In genomic region chr6:107539409-107539808, GRCh38 we compare ENCODE assay signal across 10 cellular contexts. TPM values are rescaled to one million over a fixed set of nuclear protein-coding genes. Genes with fewer than 3 reads are reported as not detected.
DNase-seq lines count a peak whose midpoint lies in the region; ATAC-seq, FAIRE-seq and TF ChIP-seq lines count a peak whose summit lies in the region.
"Had no signal": no experiment of that assay in that cellular context is flagged by ENCODE, and none has a peak within 500 bp of the region (broad histone marks: within the 10 kb centered on the region; RNA-seq: fewer than 3 reads in every experiment).

No MANE protein-coding gene starts in this region.

- H3K4me3 ChIP-seq in cardiac muscle cell (no peak overlapping the region), kidney (ENCODE audit: low read length in 2 of 2) (no peak overlapping the region), spleen (no peak overlapping the region)
- H3K4me3 ChIP-seq: colonic mucosa had no signal

- H3K27me3 ChIP-seq in cardiac muscle cell (no peaks in the 10 kb centered on the region), spleen (replicated peaks in 1 of 7) (peaks cover 0 to 4% (median 0%) of the 10 kb centered on the region in 7 donors)
- H3K27me3 ChIP-seq: colonic mucosa had no signal

- H3K27ac ChIP-seq in cardiac muscle cell, result peak overlapping the region; percentile 50
- H3K27ac ChIP-seq in kidney (ENCODE audit: low read depth in 2 of 2, low read length in 2 of 2), result peak overlapping the region; percentile 59 to 69
- no peak overlapping the region for H3K27ac ChIP-seq in spleen
- H3K27ac ChIP-seq: colonic mucosa had no signal

- H3K4me1 ChIP-seq in cardiac muscle cell (ENCODE audit: low read depth) (peaks cover 71% of the 10 kb centered on the region), kidney (ENCODE audit: control insufficient read depth in 1 of 2, insufficient read depth in 1 of 2, low read depth in 1 of 2, low read length in 2 of 2) (peaks cover 7 to 22% of the 10 kb centered on the region in 2 donors), spleen (no peaks in the 10 kb centered on the region)
- H3K4me1 ChIP-seq: colonic mucosa had no signal

- no peak for TF ChIP-seq POLR2A in spleen (IDR thresholded peaks at IDR 0.05)

- no peak for TF ChIP-seq CTCF in cardiac muscle cell (IDR thresholded peaks at IDR 0.05; ENCODE audit: low read depth, low read length)
- TF ChIP-seq CTCF in kidney (IDR thresholded peaks at IDR 0.05; ENCODE audit: borderline replicate concordance, extremely low read depth, insufficient read depth), result no peak
- no peak for TF ChIP-seq CTCF in spleen (IDR thresholded peaks at IDR 0.05 in 8 of 11, conservative IDR thresholded peaks at IDR 0.05 in 3 of 11)

- H3K27ac Mint-ChIP-seq in activated naive CD4-positive, alpha-beta T cell treated with anti-CD3 and anti-CD28 coated beads for 36 hours, result no peak overlapping the region
- H3K27ac Mint-ChIP-seq: mesothelial cell of epicardium had no signal

- H3K9me3 ChIP-seq in cardiac muscle cell (ENCODE audit: low read depth) (no peaks in the 10 kb centered on the region), kidney (ENCODE audit: control insufficient read depth in 1 of 2, low read length in 2 of 2) (no peaks in the 10 kb centered on the region), spleen (no peaks in the 10 kb centered on the region)
- H3K9me3 ChIP-seq: colonic mucosa had no signal

- no peak overlapping the region for H3K4me3 Mint-ChIP-seq in activated naive CD4-positive, alpha-beta T cell treated with anti-CD3 and anti-CD28 coated beads for 36 hours
- H3K4me3 Mint-ChIP-seq: mesothelial cell of epicardium had no signal

- H3K36me3 Mint-ChIP-seq in activated naive CD4-positive, alpha-beta T cell treated with anti-CD3 and anti-CD28 coated beads for 36 hours (ENCODE audit: low read depth), result no peaks in the 10 kb centered on the region
- H3K36me3 Mint-ChIP-seq: mesothelial cell of epicardium had no signal

- no peaks in the 10 kb centered on the region for H3K4me1 Mint-ChIP-seq in activated naive CD4-positive, alpha-beta T cell treated with anti-CD3 and anti-CD28 coated beads for 36 hours (ENCODE audit: low read depth)

- DNase-seq in cardiac muscle cell (ENCODE audit: low read depth in 1 of 2, low spot score in 1 of 2) (no peak), cardiac septum (ENCODE audit: low spot score) (no peak), kidney (no peak), spleen (no peak), epidermal melanocyte (ENCODE audit: insufficient read length, low spot score) (no peak)
- DNase-seq in activated naive CD4-positive, alpha-beta T cell treated with anti-CD3 and anti-CD28 coated beads for 36 hours, result no peak
- DNase-seq in activated effector memory CD4-positive, alpha-beta T cell treated with Interleukin-2 at 50 U/mL for 16 hours, result no peak
- DNase-seq: colonic mucosa had no signal

- peak; percentile 33; the same call in 1 of the 3 replicates for ATAC-seq in SK-N-SH treated with all-trans-retinoic acid at 6 μM for 48 hours

- 65 to 80% (median 75%) methylated on average over 6 of the region's 6 CpGs for WGBS in spleen, 5 donors

- intact Hi-C loops in cardiac septum (cut with DNase I) (no loop called here), kidney (cut with DNase I) (no loop called here), spleen (cut with DNase I; ENCODE audit: low total_unique reads) (no loop called here)
- intact Hi-C loops in activated naive CD4-positive, alpha-beta T cell treated with anti-CD3 and anti-CD28 coated beads for 36 hours (cut with micrococcal nuclease), result no loop called here

- peaks cover 17% of the 10 kb centered on the region for H3K27me3 Mint-ChIP-seq in activated naive CD4-positive, alpha-beta T cell treated with anti-CD3 and anti-CD28 coated beads for 36 hours (ENCODE audit: low read depth)

- H3K36me3 ChIP-seq in cardiac muscle cell (no peaks in the 10 kb centered on the region), kidney (ENCODE audit: control insufficient read depth in 1 of 2, insufficient read depth in 2 of 2, low read length in 2 of 2) (no peaks in the 10 kb centered on the region), spleen (no peaks in the 10 kb centered on the region)
- H3K36me3 ChIP-seq: colonic mucosa had no signal

- H3K9ac ChIP-seq in kidney (ENCODE audit: low read length in 2 of 2), result no peak overlapping the region

- CTCF ChIA-PET in activated naive CD4-positive, alpha-beta T cell treated with anti-CD3 and anti-CD28 coated beads for 36 hours (lab: Charles Lee), result no interaction called here

- no peak for FAIRE-seq in kidney (lab: Jason Lieb, UNC)

- no peaks in the 10 kb centered on the region for H3K9me3 Mint-ChIP-seq in activated naive CD4-positive, alpha-beta T cell treated with anti-CD3 and anti-CD28 coated beads for 36 hours
- H3K9me3 Mint-ChIP-seq: mesothelial cell of epicardium had no signal

TF ChIP-seq in SK-N-SH treated with all-trans-retinoic acid at 6 μM for 48 hours, 23 proteins besides CTCF, POLR2A, EP300 and RAD21 (continues in another document):
- TF ChIP-seq ESRRG (CRISPR knock-in tag; IDR thresholded peaks at IDR 0.05) (no peak), ZFP3 (CRISPR knock-in tag; IDR thresholded peaks at IDR 0.05) (no peak), TSHZ2 (CRISPR knock-in tag; IDR thresholded peaks at IDR 0.05) (no peak), TOX (CRISPR knock-in tag; IDR thresholded peaks at IDR 0.05; ENCODE audit: borderline replicate concordance) (no peak), RARB (CRISPR knock-in tag; IDR thresholded peaks at IDR 0.05) (no peak), ZNF565 (CRISPR knock-in tag; conservative IDR thresholded peaks at IDR 0.05; ENCODE audit: low read depth) (no peak), ZNF70 (CRISPR knock-in tag; IDR thresholded peaks at IDR 0.05) (no peak), BACH2 (CRISPR knock-in tag; IDR thresholded peaks at IDR 0.05; ENCODE audit: borderline replicate concordance) (no peak), SNAI2 (CRISPR knock-in tag; IDR thresholded peaks at IDR 0.05) (no peak), ARNTL (CRISPR knock-in tag; IDR thresholded peaks at IDR 0.05; ENCODE audit: borderline replicate concordance, low read depth) (no peak), ZNF8 (CRISPR knock-in tag; IDR thresholded peaks at IDR 0.05) (no peak), TCF4 (CRISPR knock-in tag; IDR thresholded peaks at IDR 0.05; ENCODE audit: borderline replicate concordance) (no peak)
- TF ChIP-seq, protein P1, sequence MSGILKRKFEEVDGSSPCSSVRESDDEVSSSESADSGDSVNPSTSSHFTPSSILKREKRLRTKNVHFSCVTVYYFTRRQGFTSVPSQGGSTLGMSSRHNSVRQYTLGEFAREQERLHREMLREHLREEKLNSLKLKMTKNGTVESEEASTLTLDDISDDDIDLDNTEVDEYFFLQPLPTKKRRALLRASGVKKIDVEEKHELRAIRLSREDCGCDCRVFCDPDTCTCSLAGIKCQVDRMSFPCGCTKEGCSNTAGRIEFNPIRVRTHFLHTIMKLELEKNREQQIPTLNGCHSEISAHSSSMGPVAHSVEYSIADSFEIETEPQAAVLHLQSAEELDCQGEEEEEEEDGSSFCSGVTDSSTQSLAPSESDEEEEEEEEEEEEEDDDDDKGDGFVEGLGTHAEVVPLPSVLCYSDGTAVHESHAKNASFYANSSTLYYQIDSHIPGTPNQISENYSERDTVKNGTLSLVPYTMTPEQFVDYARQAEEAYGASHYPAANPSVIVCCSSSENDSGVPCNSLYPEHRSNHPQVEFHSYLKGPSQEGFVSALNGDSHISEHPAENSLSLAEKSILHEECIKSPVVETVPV (CRISPR knock-in tag; IDR thresholded peaks at IDR 0.05), result no peak
- TF ChIP-seq, protein P2, sequence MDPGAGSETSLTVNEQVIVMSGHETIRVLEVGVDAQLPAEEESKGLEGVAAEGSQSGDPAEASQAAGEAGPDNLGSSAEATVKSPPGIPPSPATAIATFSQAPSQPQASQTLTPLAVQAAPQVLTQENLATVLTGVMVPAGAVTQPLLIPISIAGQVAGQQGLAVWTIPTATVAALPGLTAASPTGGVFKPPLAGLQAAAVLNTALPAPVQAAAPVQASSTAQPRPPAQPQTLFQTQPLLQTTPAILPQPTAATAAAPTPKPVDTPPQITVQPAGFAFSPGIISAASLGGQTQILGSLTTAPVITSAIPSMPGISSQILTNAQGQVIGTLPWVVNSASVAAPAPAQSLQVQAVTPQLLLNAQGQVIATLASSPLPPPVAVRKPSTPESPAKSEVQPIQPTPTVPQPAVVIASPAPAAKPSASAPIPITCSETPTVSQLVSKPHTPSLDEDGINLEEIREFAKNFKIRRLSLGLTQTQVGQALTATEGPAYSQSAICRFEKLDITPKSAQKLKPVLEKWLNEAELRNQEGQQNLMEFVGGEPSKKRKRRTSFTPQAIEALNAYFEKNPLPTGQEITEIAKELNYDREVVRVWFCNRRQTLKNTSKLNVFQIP (CRISPR knock-in tag; IDR thresholded peaks at IDR 0.05; ENCODE audit: borderline replicate concordance, low read depth), result no peak

RNA-seq across cellular contexts. Expression of gene SOBP, which starts 49.5 kb away (rescaled TPM):
- 24.0 and 30.8 TPM in 2 replicates for total RNA-seq in cardiac muscle cell
- polyA plus RNA-seq in cardiac muscle cell, result 27.5 and 34.9 TPM in 2 replicates
- 28.7 TPM for total RNA-seq in cardiac septum
- total RNA-seq in kidney, result 9.5 TPM
- 5.4 TPM for polyA plus RNA-seq in kidney (ENCODE audit: insufficient read depth, low read depth, low replicate concordance)
- 1 to 10 TPM; 1.9 to 7.8 (median 6.9) TPM for total RNA-seq in spleen
- 1 to 10 TPM in 2 of 3 donors, under 1 TPM in 1; 0.87 to 1.6 (median 1.5) TPM for polyA plus RNA-seq in spleen
- under 1 TPM; 0.25 to 0.26 TPM for total RNA-seq in activated naive CD4-positive, alpha-beta T cell treated with anti-CD3 and anti-CD28 coated beads for 36 hours

Comparison
In these comparisons a context has a peak if more than half of its experiments do, and no peak if none do; other contexts are left out.
1. H3K27ac ChIP-seq: peak in cardiac muscle cell (single experiment) and kidney (2 of 2); none in spleen (0 of 8).